ENCODE assay signal across 10 cellular contexts in genomic region chr1:50419192-50419906, GRCh38. TPM values are rescaled to one million over a fixed set of nuclear protein-coding genes. Genes with fewer than 3 reads are reported as not detected.
DNase-seq lines count a peak whose midpoint lies in the region; ATAC-seq and TF ChIP-seq lines count a peak whose summit lies in the region.
"Had no signal": no experiment of that assay in that cellular context is flagged by ENCODE, and none has a peak within 500 bp of the region (broad histone marks: within the 10 kb centered on the region; RNA-seq: fewer than 3 reads in every experiment).

No MANE protein-coding gene starts in this region.

- peaks cover 96% of the 10 kb centered on the region for H3K27me3 Mint-ChIP-seq in GM23338 (ENCODE audit: insufficient read depth, low read depth, poor library complexity)
- H3K27me3 Mint-ChIP-seq in naive B cell, result peaks cover 64 to 88% (median 76%) of the 10 kb centered on the region in 3 donors

- in situ Hi-C loops in brain microvascular endothelial cell (cut with HindIII; ENCODE audit: low pct_ligation_motif_present, low sequenced_read_pairs), result no loop called here

- H3K36me3 Mint-ChIP-seq in GM23338 (ENCODE audit: low read depth), result peaks cover 4% of the 10 kb centered on the region; the same call in 1 of the 3 replicates
- peaks cover 18 to 40% of the 10 kb centered on the region in 2 donors for H3K36me3 Mint-ChIP-seq in naive B cell

- H3K4me2 ChIP-seq in GM23338 (peak overlapping the region; percentile 55; the same call in 1 of the 2 replicates), Karpas-422 (ENCODE audit: low read depth, low read length, poor library complexity, severe bottlenecking) (no peak overlapping the region)

- H3K27ac Mint-ChIP-seq in GM23338 (no peak overlapping the region), naive B cell (peak overlapping the region in 3 of 6 donors; percentile 60 to 95 (median 82))

- H3K4me1 Mint-ChIP-seq in GM23338 (peaks cover 52% of the 10 kb centered on the region), naive B cell (peaks cover 37 to 64% (median 54%) of the 10 kb centered on the region in 3 donors)

- peak overlapping the region; percentile 28; the same call in 1 of the 2 replicates for H2AFZ ChIP-seq in GM23338
- no peak overlapping the region for H2AFZ ChIP-seq in Karpas-422 (ENCODE audit: low read length)

- peaks cover 11% of the 10 kb centered on the region for H3K9me3 Mint-ChIP-seq in GM23338
- H3K9me3 Mint-ChIP-seq in naive B cell, result peaks cover 4 to 39% (median 9%) of the 10 kb centered on the region in 7 donors

- H3K9me3 ChIP-seq in Karpas-422 (ENCODE audit: low read length), result no peaks in the 10 kb centered on the region; the same call in 1 of the 2 replicates

- no peak overlapping the region for H3K9ac ChIP-seq in Karpas-422 (ENCODE audit: low read length)

- H3K27me3 ChIP-seq in GM23338 (ENCODE audit: insufficient read depth) (peaks cover 100% of the 10 kb centered on the region), brain microvascular endothelial cell (replicated peaks) (peaks cover 96% of the 10 kb centered on the region), Karpas-422 (ENCODE audit: low read length) (no peaks in the 10 kb centered on the region)

- no peaks in the 10 kb centered on the region for H3K9me2 ChIP-seq in GM23338 (ENCODE audit: insufficient read depth)
- H3K9me2 ChIP-seq in Karpas-422 (replicated peaks; ENCODE audit: insufficient read depth, low read length), result no peaks in the 10 kb centered on the region

- peaks cover 26% of the 10 kb centered on the region for H3K4me1 ChIP-seq in GM23338 (ENCODE audit: insufficient read depth)
- H3K4me1 ChIP-seq in Karpas-422 (ENCODE audit: low read length), result no peaks in the 10 kb centered on the region

- H3K79me2 ChIP-seq in GM23338 (replicated peaks; ENCODE audit: insufficient read depth) (no peaks in the 10 kb centered on the region), Karpas-422 (ENCODE audit: low read length) (no peaks in the 10 kb centered on the region)

- H3K36me3 ChIP-seq in GM23338 (ENCODE audit: insufficient read depth) (no peaks in the 10 kb centered on the region), brain microvascular endothelial cell (replicated peaks) (no peaks in the 10 kb centered on the region), Karpas-422 (ENCODE audit: insufficient read depth, low read length) (no peaks in the 10 kb centered on the region)

- H3K4me3 Mint-ChIP-seq in GM23338, result peak overlapping the region; percentile 56; the same call in 1 of the 3 replicates
- H3K4me3 Mint-ChIP-seq in naive B cell, result peak overlapping the region in 7 of 8 donors; percentile 45 to 87 (median 73)

- DNase-seq in AG08396 (ENCODE audit: low spot score) (peak; percentile 53), GM23338 (ENCODE audit: low spot score) (peak; percentile 72), brain microvascular endothelial cell (no peak), naive B cell (no peak), AML-193 (lab: John Stamatoyannopoulos, UW) (no peak), Karpas-422 (no peak), NCI-H510A treated with DMSO at 0.1 percent for 48 hours (lab: John Stamatoyannopoulos, UW) (no peak), Ammon's horn (ENCODE audit: low spot score) (no peak)
- DNase-seq: DMS79 had no signal

- H3F3A ChIP-seq in GM23338 (replicated peaks; ENCODE audit: low read depth), result 0 out of 2 replicates have a peak, but pooled peaks cover 9% of the 10 kb centered on the region

- peak in 1 of 2 experiments; percentile 34; a peak in 1 of 4 replicates for TF ChIP-seq CTCF in GM23338 (conservative IDR thresholded peaks at IDR 0.05; ENCODE audit: low read depth in 2 of 2)
- peak; percentile 28 for TF ChIP-seq CTCF in brain microvascular endothelial cell (IDR thresholded peaks at IDR 0.05; ENCODE audit: low read depth, low read length, missing control alignments)

- H3K27ac ChIP-seq in GM23338 (ENCODE audit: low read depth), result no peak overlapping the region
- no peak overlapping the region for H3K27ac ChIP-seq in brain microvascular endothelial cell
- no peak overlapping the region for H3K27ac ChIP-seq in Karpas-422 (ENCODE audit: low read length)

- ATAC-seq in GM23338, result peak; percentile 3
- ATAC-seq in naive B cell (ENCODE audit: low read depth in 2 of 2), result no peak

- peak overlapping the region; percentile 36; the same call in 1 of the 2 replicates for H3K4me3 ChIP-seq in GM23338
- H3K4me3 ChIP-seq in brain microvascular endothelial cell (ENCODE audit: low read depth, low read length), result no peak overlapping the region
- H3K4me3 ChIP-seq in Karpas-422 (ENCODE audit: low read length), result no peak overlapping the region

- H4K20me1 ChIP-seq in GM23338 (replicated peaks; ENCODE audit: insufficient read depth), result peaks cover 26% of the 10 kb centered on the region
- H4K20me1 ChIP-seq in Karpas-422 (ENCODE audit: insufficient read depth, low read depth, low read length), result no peaks in the 10 kb centered on the region

TF ChIP-seq in GM23338, 12 proteins besides CTCF, POLR2A, EP300 and RAD21:
- TF ChIP-seq EZH2 (IDR thresholded peaks at IDR 0.05; ENCODE audit: low read depth, unreplicated experiment) (peak; percentile 97), ZNF114 (CRISPR knock-in tag; IDR thresholded peaks at IDR 0.05) (no peak), EZH2phosphoT487 (IDR thresholded peaks at IDR 0.05; ENCODE audit: unreplicated experiment) (peak; percentile 98)

RNA-seq across cellular contexts. Expression of gene DMRTA2, which starts 3.9 kb away (rescaled TPM):
- total RNA-seq in GM23338 (2014; rRNA removed; shearing (Covaris generic)), result 0.07 TPM in 1 of 2 replicates, not detected in the other
- polyA plus RNA-seq in GM23338 (2016; fragmentation: Nextera tagmentation; extraction: Ambion mirVana) (not detected in 2 replicates), naive B cell (ENCODE audit: low read depth in 6 of 6) (not detected)
- 0.04 TPM in 1 of 2 replicates, not detected in the other for total RNA-seq in Karpas-422 (2014; rRNA removed; shearing (Covaris generic); ENCODE audit: low replicate concordance)
- total RNA-seq: T-helper 2 cell treated with Interferon-gamma antibody and Interleukin-4, amounts not matched to agents 100 ng/mL and 5 ng/mL, for 36 hours had no signal

Comparison
In these comparisons a context has a peak if more than half of its experiments do, and no peak if none do; other contexts are left out.
1. DNase-seq: peak in AG08396 (single experiment) and GM23338 (single experiment); none in brain microvascular endothelial cell (single experiment), naive B cell (single experiment), AML-193 (0 of 2), Karpas-422 (single experiment), NCI-H510A treated with DMSO at 0.1 percent for 48 hours (single experiment) and Ammon's horn (single experiment).